Comparison of ENCODE assay signal across 18 cellular contexts in the genomic region with DNA sequence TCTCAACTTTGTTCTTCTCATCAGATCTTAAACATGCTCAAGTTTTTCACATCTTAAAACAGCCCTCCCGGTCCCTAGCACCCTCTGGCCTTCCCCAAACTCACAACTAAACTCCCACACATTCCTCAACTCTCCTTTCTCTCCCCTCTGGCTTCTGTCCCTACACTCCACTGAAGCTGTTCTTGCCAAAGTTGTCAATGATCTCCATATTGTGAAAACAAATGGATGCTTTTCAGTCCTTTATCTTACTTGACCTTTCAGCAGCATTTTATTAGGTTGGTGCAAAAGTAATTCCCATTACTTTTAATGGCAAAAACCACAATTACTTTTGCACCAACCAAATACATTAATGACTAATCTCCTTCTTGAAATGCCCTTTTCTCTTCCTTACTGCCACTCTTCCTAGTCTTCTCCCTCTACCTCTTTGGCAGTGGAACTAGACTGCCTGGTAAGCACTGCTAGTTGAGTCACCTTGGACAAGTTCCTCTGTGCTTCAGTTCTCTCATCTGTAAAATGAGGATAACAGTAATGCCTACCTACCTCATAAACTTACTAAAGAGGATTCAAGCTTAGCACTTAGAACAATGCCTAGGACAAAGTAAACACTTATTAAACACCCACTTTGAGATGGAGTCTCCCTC. TPM values are rescaled to one million over a fixed set of nuclear protein-coding genes. Genes with fewer than 3 reads are reported as not detected.
DNase-seq lines count a peak whose midpoint lies in the region; TF ChIP-seq lines count a peak whose summit lies in the region.
"Had no signal": no experiment of that assay in that cellular context is flagged by ENCODE, and none has a peak within 500 bp of the region (broad histone marks: within the 10 kb centered on the region; RNA-seq: fewer than 3 reads in every experiment).

No MANE protein-coding gene starts in this region.

- H3K4me3 Mint-ChIP-seq in T-helper 2 cell treated with Interferon-gamma antibody and Interleukin-4, amounts not matched to agents 5 μg/mL and 100 μg/mL, for 36 hours = no peak overlapping the region
- H3K4me3 Mint-ChIP-seq in chondrocyte (ENCODE audit: unreplicated experiment) (no peak overlapping the region), nephron progenitor cell (no peak overlapping the region)

- 0 out of 2 replicates have a peak, but pooled peaks cover 7% of the 10 kb centered on the region for H3K79me2 ChIP-seq in OCI-LY7 (ENCODE audit: insufficient read depth, low read depth, low read length)

- H3K27ac ChIP-seq in OCI-LY7 (ENCODE audit: low read depth, low read length, poor library complexity, severe bottlenecking) (no peak overlapping the region), esophagus squamous epithelium (no peak overlapping the region)
- H3K27ac ChIP-seq: 22Rv1, brain microvascular endothelial cell, C4-2B, stomach had no signal

- no peak for DNase-seq in T-helper 2 cell treated with Interferon-gamma antibody and Interleukin-4, amounts not matched to agents 5 μg/mL and 100 μg/mL, for 36 hours (ENCODE audit: low spot score)
- DNase-seq in T-helper 2 cell = no peak
- no peak for DNase-seq in OCI-LY7 (ENCODE audit: low spot score)
- DNase-seq in chondrocyte (ENCODE audit: low spot score) = no peak
- no peak for DNase-seq in nephron progenitor cell
- no peak for DNase-seq in iPS-NIHi11 (ENCODE audit: low spot score)
- no peak for DNase-seq in dermis blood vessel endothelial cell
- no peak for DNase-seq in esophagus squamous epithelium (lab: John Stamatoyannopoulos, UW)
- DNase-seq: activated gamma-delta T cell, brain microvascular endothelial cell, mesendoderm, NCI-H1436 treated with DMSO at 0.1 percent for 48 hours, NCI-H446 treated with DMSO at 0.1 percent for 48 hours, ovary, small intestine, stomach had no signal

- peak overlapping the region; percentile 51 for H3K27ac Mint-ChIP-seq in T-helper 2 cell treated with Interferon-gamma antibody and Interleukin-4, amounts not matched to agents 5 μg/mL and 100 μg/mL, for 36 hours
- H3K27ac Mint-ChIP-seq in chondrocyte (ENCODE audit: unreplicated experiment) (peak overlapping the region; percentile 7), nephron progenitor cell (peak overlapping the region; percentile 62)

- peaks cover 13% of the 10 kb centered on the region for H3K4me1 Mint-ChIP-seq in T-helper 2 cell treated with Interferon-gamma antibody and Interleukin-4, amounts not matched to agents 5 μg/mL and 100 μg/mL, for 36 hours (ENCODE audit: low read depth)
- H3K4me1 Mint-ChIP-seq in chondrocyte (ENCODE audit: low read depth) = peaks cover 10% of the 10 kb centered on the region
- peaks cover 14% of the 10 kb centered on the region for H3K4me1 Mint-ChIP-seq in nephron progenitor cell

- H3K4me3 ChIP-seq in OCI-LY7 (ENCODE audit: low read depth, low read length, poor library complexity, severe bottlenecking) = no peak overlapping the region
- no peak overlapping the region for H3K4me3 ChIP-seq in esophagus squamous epithelium
- H3K4me3 ChIP-seq: ovary, stomach had no signal

- POLR2A ChIA-PET in OCI-LY7 (lab: Charles Lee) = interaction anchor here (1.2 kb wide), 1 partner anchor 15 kb away, joined by 3 read pairs; no protein-coding TSS in a partner anchor

- TF ChIP-seq CTCF in OCI-LY7 (conservative IDR thresholded peaks at IDR 0.05; ENCODE audit: low read length) = no peak
- no peak for TF ChIP-seq CTCF in chondrocyte (IDR thresholded peaks at IDR 0.05)
- no peak for TF ChIP-seq CTCF in nephron progenitor cell (IDR thresholded peaks at IDR 0.05)
- no peak for TF ChIP-seq CTCF in esophagus squamous epithelium (IDR thresholded peaks at IDR 0.05)

- TSS peak; percentile 41 for BruUV-seq in OCI-LY7 (replicated peaks; lab: Mats Ljungman, UMichigan)

- intact Hi-C loops in OCI-LY7 (cut with micrococcal nuclease; ENCODE audit: unreplicated experiment) = no loop called here
- intact Hi-C loops in esophagus squamous epithelium (cut with DNase I) = no loop called here

- H3K27me3 ChIP-seq in esophagus squamous epithelium = no peaks in the 10 kb centered on the region
- H3K27me3 ChIP-seq: brain microvascular endothelial cell, ovary, stomach had no signal

- H3K9me2 ChIP-seq in OCI-LY7 (ENCODE audit: insufficient read depth, low read length) = no peaks in the 10 kb centered on the region

- H3K36me3 ChIP-seq in OCI-LY7 (ENCODE audit: insufficient read depth, low read length) (no peaks in the 10 kb centered on the region), esophagus squamous epithelium (peaks cover 0 to 6% (median 0%) of the 10 kb centered on the region in 3 donors)
- H3K36me3 ChIP-seq: brain microvascular endothelial cell, ovary had no signal

- H3K4me2 ChIP-seq in OCI-LY7 (ENCODE audit: low read length) = no peak overlapping the region

- CTCF ChIA-PET in OCI-LY7 (lab: Charles Lee; ENCODE audit: unreplicated experiment) = no interaction called here

- TF ChIP-seq POLR2A in esophagus squamous epithelium (IDR thresholded peaks at IDR 0.05) = no peak

- no peaks in the 10 kb centered on the region for H4K20me1 ChIP-seq in OCI-LY7 (ENCODE audit: insufficient read depth, low read length)

- H3K27me3 Mint-ChIP-seq in T-helper 2 cell treated with Interferon-gamma antibody and Interleukin-4, amounts not matched to agents 5 μg/mL and 100 μg/mL, for 36 hours (ENCODE audit: low read depth) = no peaks in the 10 kb centered on the region
- H3K27me3 Mint-ChIP-seq in chondrocyte (ENCODE audit: low read depth) = no peaks in the 10 kb centered on the region
- H3K27me3 Mint-ChIP-seq in nephron progenitor cell (ENCODE audit: low read depth, poor library complexity) = no peaks in the 10 kb centered on the region

- H2AFZ ChIP-seq in OCI-LY7 (ENCODE audit: low read length) = no peak overlapping the region

- peaks cover 2% of the 10 kb centered on the region for H3K36me3 Mint-ChIP-seq in T-helper 2 cell treated with Interferon-gamma antibody and Interleukin-4, amounts not matched to agents 5 μg/mL and 100 μg/mL, for 36 hours (ENCODE audit: low read depth)
- H3K36me3 Mint-ChIP-seq in chondrocyte (ENCODE audit: low read depth) = no peaks in the 10 kb centered on the region
- peaks cover 8% of the 10 kb centered on the region for H3K36me3 Mint-ChIP-seq in nephron progenitor cell (ENCODE audit: low read depth)

- H3K4me1 ChIP-seq in OCI-LY7 (ENCODE audit: insufficient read depth, low read length, poor library complexity, severe bottlenecking) (no peaks in the 10 kb centered on the region), esophagus squamous epithelium (peaks cover 0 to 7% (median 0%) of the 10 kb centered on the region in 3 donors)

- WGBS in esophagus squamous epithelium, 2 donors = 53 to 75% methylated on average over 1 of the region's 1 CpG

- H3K9me3 ChIP-seq in OCI-LY7 (ENCODE audit: low read length) (no peaks in the 10 kb centered on the region), esophagus squamous epithelium (no peaks in the 10 kb centered on the region)
- H3K9me3 ChIP-seq: ovary, stomach had no signal

- no peaks in the 10 kb centered on the region for H3K9me3 Mint-ChIP-seq in T-helper 2 cell treated with Interferon-gamma antibody and Interleukin-4, amounts not matched to agents 5 μg/mL and 100 μg/mL, for 36 hours
- H3K9me3 Mint-ChIP-seq in chondrocyte (ENCODE audit: low read depth) (no peaks in the 10 kb centered on the region), nephron progenitor cell (no peaks in the 10 kb centered on the region)

RNA-seq across cellular contexts. Expression of gene CERS5, which starts 16.0 kb away (rescaled TPM):
- 27.6 and 28.6 TPM in 2 replicates for total RNA-seq in OCI-LY7 (2014; rRNA removed; shearing (Covaris generic))
- 36.9 and 42.3 TPM in 2 replicates for total RNA-seq in OCI-LY7 (2022)
- 77.2 to 81.3 TPM (median 80.9 TPM) in 3 replicates for total RNA-seq in chondrocyte
- total RNA-seq in dermis blood vessel endothelial cell = 24.5 and 46.0 TPM in 2 replicates
- 10 to 100 TPM; 13.0 to 27.5 (median 21.2) TPM for total RNA-seq in esophagus squamous epithelium

RNA-seq across cellular contexts. Expression of gene COX14, which starts 39.1 kb away (rescaled TPM):
- 51.4 and 57.4 TPM in 2 replicates for total RNA-seq in OCI-LY7 (2014; rRNA removed; shearing (Covaris generic))
- total RNA-seq in OCI-LY7 (2022) (48.2 and 54.3 TPM in 2 replicates), chondrocyte (37.8 to 53.1 TPM (median 44.7 TPM) in 3 replicates), dermis blood vessel endothelial cell (23.4 and 45.1 TPM in 2 replicates), esophagus squamous epithelium (10 to 100 TPM; 32.1 to 68.7 (median 53.5) TPM)

RNA-seq across cellular contexts. Expression of gene GPD1, which starts 47.4 kb away (rescaled TPM):
- total RNA-seq in OCI-LY7 (2014; rRNA removed; shearing (Covaris generic)) = 0.31 and 0.47 TPM in 2 replicates
- total RNA-seq in OCI-LY7 (2022) = 0.31 and 1.2 TPM in 2 replicates
- total RNA-seq in chondrocyte = 0.46 TPM in 1 of 3 replicates, not detected in the others
- total RNA-seq in dermis blood vessel endothelial cell = not detected in 2 replicates
- total RNA-seq in esophagus squamous epithelium = under 1 TPM in 3 of 4 donors, not detected in 1; 0.38 to 0.53 (median 0.44) TPM

Comparison
In these comparisons a context has a peak if more than half of its experiments do, and no peak if none do; other contexts are left out.
1. H3K27ac Mint-ChIP-seq: peak in every context shown above with its lines; median percentile 62 in nephron progenitor cell; 51 in T-helper 2 cell treated with Interferon-gamma antibody and Interleukin-4, amounts not matched to agents 5 μg/mL and 100 μg/mL, for 36 hours; 7 in chondrocyte.